Comparison of ENCODE assay signal across 1 cellular context in the genomic region with DNA sequence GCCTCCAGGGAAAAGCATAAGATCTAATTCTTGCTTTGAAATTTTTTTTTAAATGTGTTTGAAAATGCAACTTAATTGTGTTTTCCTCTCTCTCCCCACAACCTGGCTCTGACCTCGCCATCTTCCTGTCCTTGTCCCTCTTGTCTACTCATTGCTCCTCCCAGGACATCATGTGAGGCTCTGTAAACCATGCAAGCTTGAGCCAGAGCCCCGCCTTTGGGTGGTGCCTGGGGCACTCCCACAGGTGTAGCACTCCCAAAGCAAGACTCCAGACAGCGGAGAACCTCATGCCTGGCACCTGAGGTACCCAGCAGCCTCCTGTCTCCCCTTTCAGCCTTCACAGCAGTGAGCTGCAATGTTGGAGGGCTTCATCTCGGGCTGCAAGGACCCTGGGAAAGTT.
TF ChIP-seq lines count a peak whose summit lies in the region.

No MANE protein-coding gene starts in this region.

TF ChIP-seq in K562, 482 proteins besides CTCF, POLR2A, EP300 and RAD21:
- no peak for TF ChIP-seq CREBBP (IDR thresholded peaks at IDR 0.05; ENCODE audit: low read depth, low read length)
- TF ChIP-seq ETV1 (tag; conservative IDR thresholded peaks at IDR 0.05; ENCODE audit: low read depth) = no peak
- TF ChIP-seq ZNF124 (CRISPR knock-in tag; IDR thresholded peaks at IDR 0.05) = no peak
- TF ChIP-seq ARID2 (IDR thresholded peaks at IDR 0.05) = no peak
- no peak for TF ChIP-seq ZBTB8A (IDR thresholded peaks at IDR 0.05; ENCODE audit: partially characterized antibody)
- no peak for TF ChIP-seq HMG20A (CRISPR knock-in tag; conservative IDR thresholded peaks at IDR 0.05)
- no peak for TF ChIP-seq TEAD4 (IDR thresholded peaks at IDR 0.05; ENCODE audit: low read length)
- TF ChIP-seq TEAD4 (CRISPR knock-in tag; IDR thresholded peaks at IDR 0.05; ENCODE audit: borderline replicate concordance) = no peak
- TF ChIP-seq MAZ (CRISPR knock-in tag; conservative IDR thresholded peaks at IDR 0.05 in 1 of 2, IDR thresholded peaks at IDR 0.05 in 1 of 2) = no peak
- TF ChIP-seq ZNF41 (CRISPR knock-in tag; conservative IDR thresholded peaks at IDR 0.05) = no peak
- no peak for TF ChIP-seq OTX1 (CRISPR knock-in tag; IDR thresholded peaks at IDR 0.05)
- no peak for TF ChIP-seq TOE1 (IDR thresholded peaks at IDR 0.05; ENCODE audit: borderline replicate concordance)
- TF ChIP-seq TOE1 (CRISPR knock-in tag; IDR thresholded peaks at IDR 0.05; ENCODE audit: borderline replicate concordance, low read depth) = no peak
- no peak for TF ChIP-seq NR1H2 (CRISPR knock-in tag; IDR thresholded peaks at IDR 0.05)
- TF ChIP-seq TAF9B (IDR thresholded peaks at IDR 0.05; ENCODE audit: partially characterized antibody) = no peak
- TF ChIP-seq CC2D1A (IDR thresholded peaks at IDR 0.05) = no peak
- no peak for TF ChIP-seq NFRKB (IDR thresholded peaks at IDR 0.05; ENCODE audit: low read depth)
- no peak for TF ChIP-seq ELF1 (tag; IDR thresholded peaks at IDR 0.05)
- no peak for TF ChIP-seq RREB1 (CRISPR knock-in tag; IDR thresholded peaks at IDR 0.05)
- TF ChIP-seq, protein P1, sequence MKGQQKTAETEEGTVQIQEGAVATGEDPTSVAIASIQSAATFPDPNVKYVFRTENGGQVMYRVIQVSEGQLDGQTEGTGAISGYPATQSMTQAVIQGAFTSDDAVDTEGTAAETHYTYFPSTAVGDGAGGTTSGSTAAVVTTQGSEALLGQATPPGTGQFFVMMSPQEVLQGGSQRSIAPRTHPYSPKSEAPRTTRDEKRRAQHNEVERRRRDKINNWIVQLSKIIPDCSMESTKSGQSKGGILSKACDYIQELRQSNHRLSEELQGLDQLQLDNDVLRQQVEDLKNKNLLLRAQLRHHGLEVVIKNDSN (CRISPR knock-in tag; IDR thresholded peaks at IDR 0.05) = no peak
- TF ChIP-seq, protein P2, sequence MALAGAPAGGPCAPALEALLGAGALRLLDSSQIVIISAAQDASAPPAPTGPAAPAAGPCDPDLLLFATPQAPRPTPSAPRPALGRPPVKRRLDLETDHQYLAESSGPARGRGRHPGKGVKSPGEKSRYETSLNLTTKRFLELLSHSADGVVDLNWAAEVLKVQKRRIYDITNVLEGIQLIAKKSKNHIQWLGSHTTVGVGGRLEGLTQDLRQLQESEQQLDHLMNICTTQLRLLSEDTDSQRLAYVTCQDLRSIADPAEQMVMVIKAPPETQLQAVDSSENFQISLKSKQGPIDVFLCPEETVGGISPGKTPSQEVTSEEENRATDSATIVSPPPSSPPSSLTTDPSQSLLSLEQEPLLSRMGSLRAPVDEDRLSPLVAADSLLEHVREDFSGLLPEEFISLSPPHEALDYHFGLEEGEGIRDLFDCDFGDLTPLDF (CRISPR knock-in tag; IDR thresholded peaks at IDR 0.05) = no peak
- TF ChIP-seq SIRT6 (IDR thresholded peaks at IDR 0.05; ENCODE audit: low read depth, low read length) = no peak
